ENCODE assay signal across 10 cellular contexts in the genomic region with DNA sequence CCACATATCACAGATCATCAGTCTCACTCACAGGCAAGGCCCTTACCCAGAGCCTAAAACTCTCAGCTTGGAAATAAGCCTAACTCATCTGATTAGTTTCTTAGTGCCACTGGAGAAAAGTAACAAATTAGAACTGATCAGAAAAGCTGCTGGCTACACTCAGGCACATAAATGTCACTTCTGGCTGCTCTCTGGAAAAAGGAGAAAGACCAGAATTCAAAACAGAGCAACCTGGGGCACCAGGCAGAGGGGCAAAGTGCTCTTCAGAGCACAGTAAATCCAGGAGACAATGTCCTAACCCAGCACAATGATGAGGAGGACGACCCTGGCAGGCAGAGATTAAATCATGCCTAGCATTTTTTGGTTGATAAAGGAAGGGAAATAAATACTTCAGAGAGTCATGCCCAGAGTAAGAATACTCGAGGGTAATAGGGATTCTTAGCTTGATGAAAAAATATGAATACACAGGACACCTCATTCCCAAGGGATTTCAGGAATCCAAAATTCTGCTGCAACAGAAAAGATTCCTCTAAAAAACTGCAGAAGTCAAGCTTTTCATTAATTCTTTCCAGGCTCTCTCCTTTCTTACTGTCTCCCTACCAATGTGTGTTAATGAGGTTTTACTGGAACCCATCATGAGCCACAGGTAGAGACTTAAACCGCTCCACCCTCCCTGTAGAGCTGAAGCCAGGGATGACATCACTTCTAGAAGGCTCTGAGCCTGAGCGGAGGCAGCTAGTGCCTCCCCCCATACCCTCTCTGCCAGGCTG. TPM values are rescaled to one million over a fixed set of nuclear protein-coding genes. Genes with fewer than 3 reads are reported as not detected.
A peak's percentile ranks its signal among the peaks of the same experiment; 100 is the strongest.
DNase-seq lines count a peak whose midpoint lies in the region; ATAC-seq and TF ChIP-seq lines count a peak whose summit lies in the region.
"Had no signal": no experiment of that assay in that cellular context is flagged by ENCODE, and none has a peak within 500 bp of the region (broad histone marks: within the 10 kb centered on the region; RNA-seq: fewer than 3 reads in every experiment).

No MANE protein-coding gene starts in this region.

- H3K36me3 ChIP-seq in thymus (ENCODE audit: control insufficient read depth, insufficient read depth): no peaks in the 10 kb centered on the region
- H3K36me3 ChIP-seq: colonic mucosa had no signal

- H3K9me3 ChIP-seq in T-helper 17 cell (ENCODE audit: control insufficient read depth, low read length, poor library complexity, severe bottlenecking) (no peaks in the 10 kb centered on the region), thymus (ENCODE audit: control insufficient read depth) (no peaks in the 10 kb centered on the region)
- H3K9me3 ChIP-seq: colonic mucosa had no signal

- H3K4me1 ChIP-seq in foreskin keratinocyte: peaks cover 57% of the 10 kb centered on the region
- H3K4me1 ChIP-seq in thymus (ENCODE audit: control insufficient read depth, insufficient read depth, low read length): peaks cover 2% of the 10 kb centered on the region

- 86% methylated on average over 4 of the region's 4 CpGs for WGBS in thymus

- H3K27me3 ChIP-seq in foreskin keratinocyte (no peaks in the 10 kb centered on the region), thymus (ENCODE audit: control insufficient read depth, insufficient read depth) (peaks cover 42% of the 10 kb centered on the region)
- H3K27me3 ChIP-seq: colonic mucosa had no signal

- H3K4me1 Mint-ChIP-seq in T-helper 17 cell: peaks cover 2% of the 10 kb centered on the region

- H3K36me3 Mint-ChIP-seq in T-helper 17 cell (ENCODE audit: low read depth): peaks cover 3% of the 10 kb centered on the region

- H3K27ac ChIP-seq in foreskin keratinocyte (peak overlapping the region; percentile 91), thymus (ENCODE audit: low read depth) (peak overlapping the region; percentile 8)
- H3K27ac ChIP-seq: colonic mucosa had no signal

- H3K27me3 Mint-ChIP-seq in T-helper 17 cell: peaks cover 61% of the 10 kb centered on the region

- H3K27ac Mint-ChIP-seq in T-helper 17 cell: no peak overlapping the region

- DNase-seq in DMS53 (lab: John Stamatoyannopoulos, UW): peak; percentile 35
- no peak for DNase-seq in DMS53 treated with DMSO at 0.1 percent for 48 hours (lab: John Stamatoyannopoulos, UW; ENCODE audit: unreplicated experiment)
- no peak for DNase-seq in T-helper 17 cell
- DNase-seq in foreskin keratinocyte: peak in 1 of 2 donors; percentile 73
- DNase-seq in NCI-H2171 (lab: John Stamatoyannopoulos, UW): no peak
- no peak for DNase-seq in COLO668 (lab: John Stamatoyannopoulos, UW; ENCODE audit: unreplicated experiment)
- DNase-seq: colonic mucosa, SIG-M5 had no signal

- H3K4me3 ChIP-seq in thymus (ENCODE audit: low read length): no peak overlapping the region
- H3K4me3 ChIP-seq: colonic mucosa had no signal

- peak overlapping the region; percentile 19 for H3K4me3 Mint-ChIP-seq in T-helper 17 cell

- no peak for ATAC-seq in T-helper 17 cell
- ATAC-seq in foreskin keratinocyte: peak; percentile 12
- ATAC-seq in GM19467 (IDR thresholded peaks at IDR 0.05; ENCODE audit: unreplicated experiment): no peak

- TF ChIP-seq CTCF in foreskin keratinocyte (conservative IDR thresholded peaks at IDR 0.05): no peak

RNA-seq across cellular contexts. Expression of a gene that starts 3.6 kb away (rescaled TPM):
- total RNA-seq in T-helper 17 cell (not detected), foreskin keratinocyte (1,300 and 1,305 TPM in 2 replicates)
- polyA plus RNA-seq in foreskin keratinocyte (824 and 890 TPM in 2 replicates), thymus (18.9 TPM)

Comparison
In these comparisons a context has a peak if more than half of its experiments do, and no peak if none do; other contexts are left out.
1. RNA of a gene that starts 3.6 kb away (total RNA-seq): 1,300 to 1,305 TPM in foreskin keratinocyte; not detected in T-helper 17 cell; every median in the first group is over 1,000 times any median in the second.